Comparison of ENCODE assay signal across 27 cellular contexts in genomic region chr4:1633993-1634392, GRCh38.
"Had no signal": no experiment of that assay in that cellular context is flagged by ENCODE, and none has a peak within 500 bp of the region (broad histone marks: within the 10 kb centered on the region; RNA-seq: fewer than 3 reads in every experiment).

No MANE protein-coding gene starts in this region.

- H3K9me3 ChIP-seq: colonic mucosa, esophagus squamous epithelium, gastrocnemius medialis had no signal

- H3K27me3 ChIP-seq: colonic mucosa, dorsolateral prefrontal cortex, foreskin keratinocyte, gastrocnemius medialis, heart left ventricle had no signal

- H3K4me3 ChIP-seq: colonic mucosa, coronary artery, dorsolateral prefrontal cortex, esophagus muscularis mucosa, esophagus squamous epithelium, gastrocnemius medialis, gastroesophageal sphincter, heart left ventricle had no signal

- H3K36me3 ChIP-seq: colonic mucosa, esophagus muscularis mucosa, esophagus squamous epithelium, gastrocnemius medialis, gastroesophageal sphincter, heart left ventricle had no signal

- DNase-seq: colonic mucosa; cortex of kidney; dermis blood vessel endothelial cell; dorsolateral prefrontal cortex; effector CD4-positive, alpha-beta T cell; effector CD8-positive, alpha-beta T cell; effector memory CD4-positive, alpha-beta T cell; effector memory CD8-positive, alpha-beta T cell; endodermal cell; erythroblast; esophagus squamous epithelium; foreskin fibroblast; foreskin keratinocyte; foreskin melanocyte; gastrocnemius medialis; glutamatergic neuron; head of caudate nucleus; heart left ventricle had no signal

- H3K27ac ChIP-seq: colonic mucosa, coronary artery, dorsolateral prefrontal cortex, epithelial cell of prostate, esophagus muscularis mucosa, esophagus squamous epithelium, foreskin keratinocyte, gastrocnemius medialis, gastroesophageal sphincter, heart left ventricle had no signal

- H3K4me1 ChIP-seq: colonic mucosa, foreskin keratinocyte, gastrocnemius medialis, gastroesophageal sphincter had no signal

- ATAC-seq: effector memory CD8-positive, alpha-beta T cell; esophagus mucosa; foreskin keratinocyte; gastrocnemius medialis; gastroesophageal sphincter; heart left ventricle had no signal

- FAIRE-seq: colon, endometrium, endothelial cell of umbilical vein, frontal cortex had no signal
